In the genomic region with DNA sequence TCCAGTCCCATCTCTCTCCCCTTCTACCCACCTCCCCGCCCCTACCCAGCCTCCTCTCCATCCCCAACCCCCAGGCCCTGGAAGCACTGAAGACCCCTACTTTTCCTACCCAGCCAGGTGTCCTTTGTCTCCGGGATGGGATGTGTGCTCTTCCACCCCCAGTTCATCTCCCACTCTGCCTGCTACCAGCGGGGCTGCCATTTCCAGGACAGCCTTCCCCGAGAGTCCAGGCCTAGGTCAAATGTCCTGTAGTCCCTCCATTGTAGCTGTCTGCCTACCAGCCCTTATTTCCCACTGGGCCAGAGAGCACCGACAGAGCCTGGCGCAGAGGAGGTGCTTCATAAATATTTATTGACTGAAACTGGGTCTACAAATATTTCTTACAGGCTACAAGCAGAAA, we compare ENCODE assay signal across 28 cellular contexts.
DNase-seq lines count a peak whose midpoint lies in the region; ATAC-seq, FAIRE-seq and TF ChIP-seq lines count a peak whose summit lies in the region.
"Had no signal": no experiment of that assay in that cellular context is flagged by ENCODE, and none has a peak within 500 bp of the region (broad histone marks: within the 10 kb centered on the region; RNA-seq: fewer than 3 reads in every experiment).

No MANE protein-coding gene starts in this region.

- peaks cover 3% of the 10 kb centered on the region for H3K27me3 Mint-ChIP-seq in osteocyte (ENCODE audit: unreplicated experiment)
- no peaks in the 10 kb centered on the region for H3K27me3 Mint-ChIP-seq in CD4-positive, alpha-beta T cell
- H3K27me3 Mint-ChIP-seq: CD4-positive, CD25-positive, alpha-beta regulatory T cell had no signal

- H3K9me3 Mint-ChIP-seq in osteocyte (ENCODE audit: unreplicated experiment), result peaks cover 12% of the 10 kb centered on the region
- peaks cover 4% of the 10 kb centered on the region for H3K9me3 Mint-ChIP-seq in CD4-positive, alpha-beta T cell

- no peak overlapping the region for H3K4me3 Mint-ChIP-seq in osteocyte (ENCODE audit: unreplicated experiment)
- no peak overlapping the region for H3K4me3 Mint-ChIP-seq in CD4-positive, alpha-beta T cell
- H3K4me3 Mint-ChIP-seq: CD14-positive monocyte; CD4-positive, CD25-positive, alpha-beta regulatory T cell; CD8-positive, alpha-beta T cell had no signal

- peaks cover 0 to 15% (median 11%) of the 10 kb centered on the region in 4 donors for H3K9me3 ChIP-seq in esophagus muscularis mucosa
- H3K9me3 ChIP-seq in CD4-positive, alpha-beta T cell (ENCODE audit: control insufficient read depth, low read length), result peaks cover 3% of the 10 kb centered on the region
- H3K9me3 ChIP-seq: BE2C had no signal

- intact Hi-C loops in esophagus muscularis mucosa (cut with DNase I), result no loop called here
- intact Hi-C loops in CD4-positive, alpha-beta T cell (cut with DNase I, micrococcal nuclease), result no loop called here
- intact Hi-C loops in dorsolateral prefrontal cortex (cut with DNase I), result no loop called here

- POLR2A ChIA-PET in CD4-positive, alpha-beta T cell (lab: Charles Lee), result no interaction called here

- ATAC-seq in CD4-positive, alpha-beta T cell (ENCODE audit: poor library complexity), result no peak
- no peak for ATAC-seq in GM21786 (IDR thresholded peaks at IDR 0.05; ENCODE audit: unreplicated experiment)
- ATAC-seq: CD8-positive, alpha-beta T cell; GM12878 had no signal

- H3K36me3 Mint-ChIP-seq in osteocyte (ENCODE audit: unreplicated experiment), result no peaks in the 10 kb centered on the region
- H3K36me3 Mint-ChIP-seq in CD4-positive, alpha-beta T cell (ENCODE audit: low read depth), result peaks cover 10% of the 10 kb centered on the region
- H3K36me3 Mint-ChIP-seq: CD14-positive monocyte had no signal

- TF ChIP-seq POLR2A in esophagus muscularis mucosa (IDR thresholded peaks at IDR 0.05; ENCODE audit: low read depth), result no peak

- CTCF ChIA-PET in CD4-positive, alpha-beta T cell (lab: Charles Lee), result no interaction called here

- no peak for FAIRE-seq in D721Med (lab: Jason Lieb, UNC)
- FAIRE-seq: A204.1, GM12878, GM12892, GM18507 had no signal

- 90% methylated on average over 6 of the region's 6 CpGs for WGBS in esophagus muscularis mucosa

- H3K27ac ChIP-seq in coronary artery, result no peak overlapping the region
- H3K27ac ChIP-seq in esophagus muscularis mucosa (replicated peaks in 1 of 4), result no peak overlapping the region
- no peak overlapping the region for H3K27ac ChIP-seq in CD4-positive, alpha-beta T cell (ENCODE audit: low read depth, low read length)
- no peak overlapping the region for H3K27ac ChIP-seq in dorsolateral prefrontal cortex
- H3K27ac ChIP-seq: BLaER1 had no signal

- H3K27me3 ChIP-seq in esophagus muscularis mucosa, result peaks cover 0 to 9% (median 0%) of the 10 kb centered on the region in 4 donors
- H3K27me3 ChIP-seq in CD4-positive, alpha-beta T cell (ENCODE audit: control insufficient read depth, insufficient read depth, low read length), result no peaks in the 10 kb centered on the region
- no peaks in the 10 kb centered on the region for H3K27me3 ChIP-seq in dorsolateral prefrontal cortex
- H3K27me3 ChIP-seq: BLaER1 had no signal

- TF ChIP-seq EP300 in esophagus muscularis mucosa (IDR thresholded peaks at IDR 0.05), result no peak

- no peaks in the 10 kb centered on the region for H3K4me1 ChIP-seq in esophagus muscularis mucosa
- H3K4me1 ChIP-seq: BE2C, BLaER1 had no signal

- TF ChIP-seq CTCF in coronary artery (IDR thresholded peaks at IDR 0.05) (no peak), esophagus muscularis mucosa (IDR thresholded peaks at IDR 0.05) (no peak), osteocyte (IDR thresholded peaks at IDR 0.05) (no peak), D721Med (IDR thresholded peaks at IDR 0.05; ENCODE audit: insufficient read depth, missing control alignments) (no peak), dorsolateral prefrontal cortex (IDR thresholded peaks at IDR 0.05 in 54 of 56, conservative IDR thresholded peaks at IDR 0.05 in 2 of 56; ENCODE audit: low read depth in 1 of 56, partially characterized antibody in 56 of 56) (no peak)
- no peak for TF ChIP-seq CTCF in CD4-positive, alpha-beta T cell (IDR thresholded peaks at IDR 0.05)

- H3K36me3 ChIP-seq in esophagus muscularis mucosa, result no peaks in the 10 kb centered on the region
- H3K36me3 ChIP-seq: BE2C, BLaER1 had no signal

- no peak overlapping the region for H3K27ac Mint-ChIP-seq in osteocyte (ENCODE audit: unreplicated experiment)
- H3K27ac Mint-ChIP-seq in CD4-positive, alpha-beta T cell, result no peak overlapping the region
- H3K27ac Mint-ChIP-seq: CD8-positive, alpha-beta T cell had no signal

- H3K4me1 Mint-ChIP-seq in osteocyte (ENCODE audit: unreplicated experiment), result no peaks in the 10 kb centered on the region
- no peaks in the 10 kb centered on the region for H3K4me1 Mint-ChIP-seq in CD4-positive, alpha-beta T cell (ENCODE audit: low read depth)
- H3K4me1 Mint-ChIP-seq: CD4-positive, CD25-positive, alpha-beta regulatory T cell had no signal

- H3K4me3 ChIP-seq in coronary artery (no peak overlapping the region), esophagus muscularis mucosa (no peak overlapping the region), dorsolateral prefrontal cortex (no peak overlapping the region)
- H3K4me3 ChIP-seq: BLaER1, GM12878 had no signal

- peak; percentile 58 for DNase-seq in coronary artery (ENCODE audit: low spot score)
- DNase-seq in esophagus muscularis mucosa (ENCODE audit: extremely low spot score), result peak; percentile 77
- DNase-seq in osteocyte (ENCODE audit: extremely low spot score, unreplicated experiment), result peak; percentile 51
- DNase-seq in ureter (ENCODE audit: low spot score), result peak; percentile 23
- no peak for DNase-seq in D721Med (ENCODE audit: insufficient read length, low spot score)
- DNase-seq in CD4-positive, alpha-beta T cell, result no peak
- no peak for DNase-seq in dorsolateral prefrontal cortex
- DNase-seq: 8988T; ACHN; BE2C; C1 segment of cervical spinal cord; Caco-2; Calu3; CD4-positive, CD25-positive, alpha-beta regulatory T cell; DMS 273 treated with DMSO at 0.1 percent for 48 hours; DMS153; DMS53; DND-41; EL; GDM1 had no signal

Comparison
In these comparisons a context has a peak if more than half of its experiments do, and no peak if none do; other contexts are left out.
1. DNase-seq: peak in coronary artery (single experiment), esophagus muscularis mucosa (single experiment), osteocyte (single experiment) and ureter (single experiment); none in D721Med (single experiment), CD4-positive, alpha-beta T cell (0 of 10) and dorsolateral prefrontal cortex (0 of 10).